In genomic region chr3:3178498-3179328, GRCh38 we compare ENCODE assay signal across 8 cellular contexts. TPM values are rescaled to one million over a fixed set of nuclear protein-coding genes. Genes with fewer than 3 reads are reported as not detected.
DNase-seq lines count a peak whose midpoint lies in the region; ATAC-seq, FAIRE-seq and TF ChIP-seq lines count a peak whose summit lies in the region.

No MANE protein-coding gene starts in this region.

- H3K9me3 ChIP-seq in HEK293 (ENCODE audit: control insufficient read depth, insufficient read depth, low read depth, low read length) (no peaks in the 10 kb centered on the region), tibial artery (no peaks in the 10 kb centered on the region)

- in situ Hi-C loops in GM13976 (cut with MboI; ENCODE audit: low sequenced_read_pairs, unreplicated experiment): no loop called here

- no peak for DNase-seq in BJ (ENCODE audit: low read depth)
- no peak for DNase-seq in activated T-helper 1 cell treated with anti-CD3 and anti-CD28 coated beads, Interleukin-12 subunit alpha, Interleukin-12 subunit beta, Interleukin-2, Interleukin-4 antibody, amounts not matched to agents 30 ng/mL and 10 ng/mL and 1 ng/mL, durations not matched to agents 14 hours and 24 hours and 36 hours (ENCODE audit: low spot score)
- DNase-seq in left colon: no peak
- DNase-seq in tibial artery: no peak
- no peak for DNase-seq in DMS79 treated with DMSO at 0.1 percent for 48 hours (lab: John Stamatoyannopoulos, UW)
- DNase-seq in HTR-8/SVneo (ENCODE audit: insufficient read length, low spot score): no peak
- no peak for DNase-seq in GM13976 (ENCODE audit: low spot score)

- H3K4me3 ChIP-seq in BJ (ENCODE audit: low read depth, low read length) (peak overlapping the region; percentile 97), HEK293 (ENCODE audit: low read depth, low read length) (peak overlapping the region; percentile 99), tibial artery (peak overlapping the region; percentile 76 to 100)

- H3K36me3 ChIP-seq in BJ (ENCODE audit: control insufficient read depth, insufficient read depth, low read length): no peaks in the 10 kb centered on the region
- peaks cover 9 to 15% of the 10 kb centered on the region in 2 experiments for H3K36me3 ChIP-seq in HEK293 (ENCODE audit: control insufficient read depth in 2 of 2, insufficient read depth in 1 of 2, low read length in 2 of 2)
- H3K36me3 ChIP-seq in tibial artery: peaks cover 7 to 13% (median 8%) of the 10 kb centered on the region in 3 donors

- H3K27ac ChIP-seq in HEK293 (ENCODE audit: extremely low read depth, low read depth, low read length): no peak overlapping the region; the same call in 1 of the 2 replicates
- H3K27ac ChIP-seq in tibial artery: peak overlapping the region; percentile 89 to 90

- POLR2A ChIA-PET in BJ (lab: Charles Lee) (no interaction called here), HEK293 (lab: Yijun Ruan, JAX) (no interaction called here)

- H3K4me1 ChIP-seq in HEK293 (ENCODE audit: control insufficient read depth, insufficient read depth, low read length) (peaks cover 4% of the 10 kb centered on the region; the same call in 1 of the 2 replicates), tibial artery (peaks cover 0 to 37% (median 26%) of the 10 kb centered on the region in 4 donors)

- peaks cover 3% of the 10 kb centered on the region for H3K27me3 Mint-ChIP-seq in activated T-helper 1 cell treated with anti-CD3 and anti-CD28 coated beads, Interleukin-12 subunit alpha, Interleukin-12 subunit beta, Interleukin-2, Interleukin-4 antibody, amounts not matched to agents 30 ng/mL and 10 ng/mL and 1 ng/mL, durations not matched to agents 14 hours and 24 hours and 36 hours (ENCODE audit: insufficient read depth)

- H3K4me3 Mint-ChIP-seq in activated T-helper 1 cell treated with anti-CD3 and anti-CD28 coated beads, Interleukin-12 subunit alpha, Interleukin-12 subunit beta, Interleukin-2, Interleukin-4 antibody, amounts not matched to agents 30 ng/mL and 10 ng/mL and 1 ng/mL, durations not matched to agents 14 hours and 24 hours and 36 hours: peak overlapping the region; percentile 96

- no peaks in the 10 kb centered on the region for H3K9me3 Mint-ChIP-seq in activated T-helper 1 cell treated with anti-CD3 and anti-CD28 coated beads, Interleukin-12 subunit alpha, Interleukin-12 subunit beta, Interleukin-2, Interleukin-4 antibody, amounts not matched to agents 30 ng/mL and 10 ng/mL and 1 ng/mL, durations not matched to agents 14 hours and 24 hours and 36 hours

- H3K4me1 Mint-ChIP-seq in activated T-helper 1 cell treated with anti-CD3 and anti-CD28 coated beads, Interleukin-12 subunit alpha, Interleukin-12 subunit beta, Interleukin-2, Interleukin-4 antibody, amounts not matched to agents 30 ng/mL and 10 ng/mL and 1 ng/mL, durations not matched to agents 14 hours and 24 hours and 36 hours (ENCODE audit: low read depth): peaks cover 54% of the 10 kb centered on the region

- peak; percentile 33 for ATAC-seq in left colon

- H3K36me3 Mint-ChIP-seq in activated T-helper 1 cell treated with anti-CD3 and anti-CD28 coated beads, Interleukin-12 subunit alpha, Interleukin-12 subunit beta, Interleukin-2, Interleukin-4 antibody, amounts not matched to agents 30 ng/mL and 10 ng/mL and 1 ng/mL, durations not matched to agents 14 hours and 24 hours and 36 hours (ENCODE audit: low read depth): peaks cover 23% of the 10 kb centered on the region

- H3K27ac Mint-ChIP-seq in activated T-helper 1 cell treated with anti-CD3 and anti-CD28 coated beads, Interleukin-12 subunit alpha, Interleukin-12 subunit beta, Interleukin-2, Interleukin-4 antibody, amounts not matched to agents 30 ng/mL and 10 ng/mL and 1 ng/mL, durations not matched to agents 14 hours and 24 hours and 36 hours: peak overlapping the region; percentile 85

- CTCF ChIA-PET in BJ (lab: Yijun Ruan, JAX): interaction anchor here (0.7 to 1.1 kb wide), 9 partner anchors 8 to 49 kb away, joined by 3 to 4 read pairs (median 3); no protein-coding TSS in a partner anchor
- CTCF ChIA-PET in HEK293 (lab: Yijun Ruan, JAX): interaction anchor here (0.6 kb wide), 1 partner anchor 1891 kb away, joined by 3 read pairs; no protein-coding TSS in a partner anchor

- intact Hi-C loops in activated T-helper 1 cell treated with anti-CD3 and anti-CD28 coated beads, Interleukin-12 subunit alpha, Interleukin-12 subunit beta, Interleukin-2, Interleukin-4 antibody, amounts not matched to agents 30 ng/mL and 10 ng/mL and 1 ng/mL, durations not matched to agents 14 hours and 24 hours and 36 hours (cut with micrococcal nuclease): loop anchor here (1.0 kb wide), 4 partner anchors 7 to 1315 kb away; partner anchors contain the start of genes ITPR1, SETMAR and TRNT1
- intact Hi-C loops in left colon (cut with DNase I, micrococcal nuclease): loop anchor here in 1 of 2 donors (10.0 kb wide), 1 partner anchor 54 kb away; the partner anchor contains the start of gene TRNT1
- intact Hi-C loops in tibial artery (cut with DNase I; ENCODE audit: low total_unique reads): no loop called here

- TF ChIP-seq CTCF in BJ (IDR thresholded peaks at IDR 0.05; ENCODE audit: insufficient read depth, low read depth, low read length): no peak
- no peak for TF ChIP-seq CTCF in HEK293 (tag by site-specific recombination; IDR thresholded peaks at IDR 0.05)
- no peak for TF ChIP-seq CTCF in tibial artery (IDR thresholded peaks at IDR 0.05)
- TF ChIP-seq CTCF in GM13976 (IDR thresholded peaks at IDR 0.05; ENCODE audit: borderline replicate concordance, control extremely low read depth, extremely low read depth, insufficient read depth, missing control alignments): no peak

- FAIRE-seq in HTR-8/SVneo (lab: Jason Lieb, UNC): no peak

- H3K27me3 ChIP-seq in BJ (ENCODE audit: control insufficient read depth, insufficient read depth, low read length): no peaks in the 10 kb centered on the region
- no peaks in the 10 kb centered on the region for H3K27me3 ChIP-seq in tibial artery

TF ChIP-seq in HEK293, 187 proteins besides CTCF, POLR2A, EP300 and RAD21:
- TF ChIP-seq PRDM1 (tag by site-specific recombination; IDR thresholded peaks at IDR 0.05): no peak
- TF ChIP-seq YY2 (tag by site-specific recombination; IDR thresholded peaks at IDR 0.05): no peak
- TF ChIP-seq ZNF707 (tag by site-specific recombination; IDR thresholded peaks at IDR 0.05): no peak
- TF ChIP-seq ZNF513 (tag by site-specific recombination; IDR thresholded peaks at IDR 0.05): no peak
- TF ChIP-seq ZBTB1 (tag by site-specific recombination; IDR thresholded peaks at IDR 0.05): no peak
- no peak for TF ChIP-seq SCRT2 (tag by site-specific recombination; IDR thresholded peaks at IDR 0.05)
- TF ChIP-seq ZNF654 (tag by site-specific recombination; IDR thresholded peaks at IDR 0.05; ENCODE audit: low read depth): no peak
- no peak for TF ChIP-seq MZF1 (tag by site-specific recombination; IDR thresholded peaks at IDR 0.05; ENCODE audit: borderline replicate concordance)
- TF ChIP-seq GLIS2 (tag by site-specific recombination; IDR thresholded peaks at IDR 0.05): no peak

RNA-seq across cellular contexts. Expression of gene CRBN, which starts 0.8 kb away (rescaled TPM):
- polyA plus RNA-seq in BJ (2011; rRNA removed): 15.7 and 34.9 TPM in 2 replicates
- polyA minus RNA-seq in BJ (2011; rRNA and poly(A)+ RNA removed): 25.9 and 31.4 TPM in 2 replicates
- 36.8 and 42.5 TPM in 2 replicates for total RNA-seq in activated T-helper 1 cell treated with anti-CD3 and anti-CD28 coated beads, Interleukin-12 subunit alpha, Interleukin-12 subunit beta, Interleukin-2, Interleukin-4 antibody, amounts not matched to agents 30 ng/mL and 10 ng/mL and 1 ng/mL, durations not matched to agents 14 hours and 24 hours and 36 hours
- 10 to 100 TPM; 36.4 to 50.7 TPM for total RNA-seq in left colon

RNA-seq across cellular contexts. Expression of gene TRNT1, which starts 52.0 kb away (rescaled TPM):
- polyA plus RNA-seq in BJ (2011; rRNA removed): 5.2 and 9.7 TPM in 2 replicates
- 10.6 and 15.2 TPM in 2 replicates for polyA minus RNA-seq in BJ (2011; rRNA and poly(A)+ RNA removed)
- 52.4 and 53.5 TPM in 2 replicates for total RNA-seq in activated T-helper 1 cell treated with anti-CD3 and anti-CD28 coated beads, Interleukin-12 subunit alpha, Interleukin-12 subunit beta, Interleukin-2, Interleukin-4 antibody, amounts not matched to agents 30 ng/mL and 10 ng/mL and 1 ng/mL, durations not matched to agents 14 hours and 24 hours and 36 hours
- total RNA-seq in left colon: 10 to 100 TPM; 17.2 to 22.0 TPM
